ENCODE assay signal across 1 cellular context in genomic region chr12:49646871-49647270, GRCh38.
TF ChIP-seq lines count a peak whose summit lies in the region.

No MANE protein-coding gene starts in this region.

TF ChIP-seq in WTC11, 78 proteins besides CTCF, POLR2A, EP300 and RAD21:
- TF ChIP-seq ATF2 (CRISPR knock-in tag; IDR thresholded peaks at IDR 0.05; ENCODE audit: borderline replicate concordance, low read depth) (no peak), ZNF671 (CRISPR knock-in tag; IDR thresholded peaks at IDR 0.05) (no peak), TEAD1 (CRISPR knock-in tag; IDR thresholded peaks at IDR 0.05) (no peak), NR1H2 (CRISPR knock-in tag; IDR thresholded peaks at IDR 0.05) (no peak), MLX (CRISPR knock-in tag; IDR thresholded peaks at IDR 0.05) (no peak), ZNF232 (CRISPR knock-in tag; IDR thresholded peaks at IDR 0.05) (no peak)
- TF ChIP-seq, protein P1, sequence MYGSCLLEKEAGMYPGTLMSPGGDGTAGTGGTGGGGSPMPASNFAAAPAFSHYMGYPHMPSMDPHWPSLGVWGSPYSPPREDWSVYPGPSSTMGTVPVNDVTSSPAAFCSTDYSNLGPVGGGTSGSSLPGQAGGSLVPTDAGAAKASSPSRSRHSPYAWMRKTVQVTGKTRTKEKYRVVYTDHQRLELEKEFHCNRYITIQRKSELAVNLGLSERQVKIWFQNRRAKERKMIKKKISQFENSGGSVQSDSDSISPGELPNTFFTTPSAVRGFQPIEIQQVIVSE (CRISPR knock-in tag; IDR thresholded peaks at IDR 0.05; ENCODE audit: borderline replicate concordance): no peak
- TF ChIP-seq, protein P2, sequence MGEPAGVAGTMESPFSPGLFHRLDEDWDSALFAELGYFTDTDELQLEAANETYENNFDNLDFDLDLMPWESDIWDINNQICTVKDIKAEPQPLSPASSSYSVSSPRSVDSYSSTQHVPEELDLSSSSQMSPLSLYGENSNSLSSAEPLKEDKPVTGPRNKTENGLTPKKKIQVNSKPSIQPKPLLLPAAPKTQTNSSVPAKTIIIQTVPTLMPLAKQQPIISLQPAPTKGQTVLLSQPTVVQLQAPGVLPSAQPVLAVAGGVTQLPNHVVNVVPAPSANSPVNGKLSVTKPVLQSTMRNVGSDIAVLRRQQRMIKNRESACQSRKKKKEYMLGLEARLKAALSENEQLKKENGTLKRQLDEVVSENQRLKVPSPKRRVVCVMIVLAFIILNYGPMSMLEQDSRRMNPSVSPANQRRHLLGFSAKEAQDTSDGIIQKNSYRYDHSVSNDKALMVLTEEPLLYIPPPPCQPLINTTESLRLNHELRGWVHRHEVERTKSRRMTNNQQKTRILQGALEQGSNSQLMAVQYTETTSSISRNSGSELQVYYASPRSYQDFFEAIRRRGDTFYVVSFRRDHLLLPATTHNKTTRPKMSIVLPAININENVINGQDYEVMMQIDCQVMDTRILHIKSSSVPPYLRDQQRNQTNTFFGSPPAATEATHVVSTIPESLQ (CRISPR knock-in tag; IDR thresholded peaks at IDR 0.05): no peak
